Comparison of ENCODE assay signal across 8 cellular contexts in the genomic region with DNA sequence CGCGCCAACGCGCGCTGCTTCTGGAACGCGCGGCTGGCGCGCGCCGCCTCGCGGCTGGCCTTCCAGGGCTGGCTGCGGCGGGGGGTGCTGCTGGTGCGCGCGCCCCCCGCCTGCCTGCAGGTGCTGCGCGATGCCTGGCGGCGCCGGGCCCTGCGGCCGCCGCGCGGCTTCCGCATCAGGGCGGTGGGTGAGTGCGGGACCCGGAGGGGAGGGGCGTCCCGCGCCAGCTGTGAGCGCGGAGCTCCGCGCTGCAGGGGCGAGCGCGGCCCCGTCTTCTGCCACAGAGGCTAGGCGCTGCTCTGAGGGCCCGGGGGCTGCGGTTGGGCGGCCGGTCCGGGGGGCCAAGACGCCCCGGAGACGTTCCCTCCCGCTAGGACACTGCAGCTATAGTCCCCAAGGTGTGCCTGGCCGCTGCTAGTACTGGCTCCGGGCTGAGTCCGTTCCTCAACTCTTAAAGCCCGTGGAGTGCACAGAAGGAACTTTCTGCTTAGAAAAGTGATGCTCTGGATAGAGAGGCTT. TPM values are rescaled to one million over a fixed set of nuclear protein-coding genes. Genes with fewer than 3 reads are reported as not detected.
DNase-seq lines count a peak whose midpoint lies in the region; ATAC-seq, FAIRE-seq and TF ChIP-seq lines count a peak whose summit lies in the region.
"Not testable (repeated sequence)": the region's sequence is repeated elsewhere in the genome, so short reads cannot be mapped to it uniquely, and the experiment has no call there.

No MANE protein-coding gene starts in this region.

- peak overlapping the region; percentile 75 for H3K4me2 ChIP-seq in astrocyte (ENCODE audit: low read length)

- intact Hi-C loops in stomach (cut with DNase I; ENCODE audit: low total_unique reads), result not testable (repeated sequence)

- TF ChIP-seq EP300 in stomach (IDR thresholded peaks at IDR 0.05), result not testable (repeated sequence)

- not testable (repeated sequence) for H3K27ac Mint-ChIP-seq in T-helper 2 cell treated with Interferon-gamma antibody and Interleukin-4, amounts not matched to agents 5 μg/mL and 100 μg/mL, for 36 hours; astrocyte (ENCODE audit: unreplicated experiment)
- H3K27ac Mint-ChIP-seq in naive thymus-derived CD8-positive, alpha-beta T cell, result peak overlapping the region in 1 of 10 donors; percentile 75

- WGBS in HUES64, result 2% methylated on average over 33 of the region's 59 CpGs
- 0 to 2% (median 1%) methylated on average over 8 to 32 of the region's 59 CpGs for WGBS in stomach, 5 donors

- peaks cover 29% of the 10 kb centered on the region for H3K27me3 Mint-ChIP-seq in T-helper 2 cell treated with Interferon-gamma antibody and Interleukin-4, amounts not matched to agents 5 μg/mL and 100 μg/mL, for 36 hours (ENCODE audit: low read depth)
- H3K27me3 Mint-ChIP-seq in astrocyte (ENCODE audit: low read depth, unreplicated experiment), result peaks cover 21% of the 10 kb centered on the region
- H3K27me3 Mint-ChIP-seq in naive thymus-derived CD8-positive, alpha-beta T cell, result not testable (repeated sequence)

- H3K4me1 Mint-ChIP-seq in T-helper 2 cell treated with Interferon-gamma antibody and Interleukin-4, amounts not matched to agents 5 μg/mL and 100 μg/mL, for 36 hours (ENCODE audit: low read depth); astrocyte (ENCODE audit: low read depth, unreplicated experiment): not testable (repeated sequence)
- peaks cover 4 to 26% (median 17%) of the 10 kb centered on the region in 4 donors for H3K4me1 Mint-ChIP-seq in naive thymus-derived CD8-positive, alpha-beta T cell

- peak overlapping the region; percentile 45 for H3K4me3 Mint-ChIP-seq in T-helper 2 cell treated with Interferon-gamma antibody and Interleukin-4, amounts not matched to agents 5 μg/mL and 100 μg/mL, for 36 hours
- H3K4me3 Mint-ChIP-seq in astrocyte (ENCODE audit: unreplicated experiment), result peak overlapping the region; percentile 60
- H3K4me3 Mint-ChIP-seq in naive thymus-derived CD8-positive, alpha-beta T cell, result peak overlapping the region; percentile 39 to 80 (median 65)

- TF ChIP-seq POLR2A in stomach (IDR thresholded peaks at IDR 0.05), result not testable (repeated sequence)

- H3K27me3 ChIP-seq in HUES64 (ENCODE audit: insufficient read depth, low read length) (peaks cover 16% of the 10 kb centered on the region), astrocyte (ENCODE audit: insufficient read depth, low read length) (peaks cover 18% of the 10 kb centered on the region), stomach (peaks cover 0 to 11% (median 0%) of the 10 kb centered on the region in 3 donors)
- not testable (repeated sequence) for H3K27me3 ChIP-seq in cardiac muscle cell

- H3K27ac ChIP-seq in HUES64 (ENCODE audit: low read depth, low read length); astrocyte (ENCODE audit: low read depth, low read length); cardiac muscle cell: not testable (repeated sequence)
- H3K27ac ChIP-seq in stomach, result peak overlapping the region in 2 of 5 donors; percentile 27 to 55

- POLR2A ChIA-PET in naive thymus-derived CD8-positive, alpha-beta T cell (lab: Charles Lee), result interaction anchor here (3.1 kb wide), 1 partner anchor 73 kb away, joined by 20 read pairs; a partner anchor contains a TSS

- H3K9ac ChIP-seq in HUES64 (ENCODE audit: low read depth, low read length); astrocyte (ENCODE audit: low read length): not testable (repeated sequence)

- H3K9me3 Mint-ChIP-seq in T-helper 2 cell treated with Interferon-gamma antibody and Interleukin-4, amounts not matched to agents 5 μg/mL and 100 μg/mL, for 36 hours; astrocyte (ENCODE audit: unreplicated experiment); naive thymus-derived CD8-positive, alpha-beta T cell: not testable (repeated sequence)

- not testable (repeated sequence) for H3K9me3 ChIP-seq in HUES64 (ENCODE audit: insufficient read depth, low read depth, low read length); astrocyte (ENCODE audit: insufficient read depth, low read depth, low read length); cardiac muscle cell (ENCODE audit: low read depth); stomach

- H4K20me1 ChIP-seq in astrocyte (ENCODE audit: insufficient read depth, low read length), result not testable (repeated sequence)

- H3K36me3 ChIP-seq in HUES64 (ENCODE audit: insufficient read depth, low read length); astrocyte (ENCODE audit: insufficient read depth, low read length); cardiac muscle cell; stomach: not testable (repeated sequence)

- H3K4me3 ChIP-seq in HUES64 (ENCODE audit: low read length) (peak overlapping the region; percentile 52), astrocyte (ENCODE audit: insufficient read depth, low read depth, low read length) (peak overlapping the region; percentile 33), cardiac muscle cell (peak overlapping the region; percentile 90), stomach (peak overlapping the region; percentile 56 to 63 (median 58))

- peak overlapping the region; percentile 34 for H2AFZ ChIP-seq in astrocyte (ENCODE audit: low read depth, low read length)

- H3K36me3 Mint-ChIP-seq in T-helper 2 cell treated with Interferon-gamma antibody and Interleukin-4, amounts not matched to agents 5 μg/mL and 100 μg/mL, for 36 hours (ENCODE audit: low read depth); astrocyte (ENCODE audit: low read depth, unreplicated experiment); naive thymus-derived CD8-positive, alpha-beta T cell: not testable (repeated sequence)

- H3K4me1 ChIP-seq in HUES64 (ENCODE audit: insufficient read depth, low read length); astrocyte (ENCODE audit: insufficient read depth, low read length); cardiac muscle cell (ENCODE audit: low read depth): not testable (repeated sequence)
- H3K4me1 ChIP-seq in stomach, result peaks cover 6 to 22% (median 15%) of the 10 kb centered on the region in 4 donors

- not testable (repeated sequence) for FAIRE-seq in astrocyte (lab: Jason Lieb, UNC)

- peak; percentile 20 for DNase-seq in DMS 273 (lab: John Stamatoyannopoulos, UW; ENCODE audit: unreplicated experiment)
- peak; percentile 6 for DNase-seq in T-helper 2 cell treated with Interferon-gamma antibody and Interleukin-4, amounts not matched to agents 5 μg/mL and 100 μg/mL, for 36 hours (ENCODE audit: low spot score)
- not testable (repeated sequence) for DNase-seq in astrocyte (ENCODE audit: low read depth); stomach
- DNase-seq in cardiac muscle cell (ENCODE audit: low read depth in 1 of 2, low spot score in 1 of 2), result peak; percentile 4 to 51
- DNase-seq in naive thymus-derived CD8-positive, alpha-beta T cell, result peak in 7 of 10 donors; percentile 10 to 37 (median 21)

- H3K79me2 ChIP-seq in astrocyte (ENCODE audit: insufficient read depth, low read length), result not testable (repeated sequence)

- peak; percentile 40 for ATAC-seq in GM21515 (IDR thresholded peaks at IDR 0.05; ENCODE audit: unreplicated experiment)
- peak; percentile 66 to 73 for ATAC-seq in naive thymus-derived CD8-positive, alpha-beta T cell

- not testable (repeated sequence) for TF ChIP-seq CTCF in astrocyte (IDR thresholded peaks at IDR 0.05; ENCODE audit: insufficient read depth, low read depth, low read length); cardiac muscle cell (IDR thresholded peaks at IDR 0.05; ENCODE audit: low read depth, low read length); stomach (IDR thresholded peaks at IDR 0.05)

RNA-seq across cellular contexts. Expression of a gene that starts 0.8 kb away (rescaled TPM):
- 4.0 TPM for polyA plus RNA-seq in HUES64 (2013, experiment 1 of 2)
- 4.2 TPM for polyA plus RNA-seq in HUES64 (2013, experiment 2 of 2)
- total RNA-seq in astrocyte (0.12 and 0.25 TPM in 2 replicates), cardiac muscle cell (6.0 TPM in 2 replicates), stomach (10 to 100 TPM in 1 of 5 donors, 1 to 10 TPM in 4; 1.2 to 13.8 (median 8.3) TPM)
- polyA plus RNA-seq in cardiac muscle cell (6.7 and 10.6 TPM in 2 replicates), stomach (1 to 10 TPM; 1.8 to 3.8 (median 2.6) TPM)
- total RNA-seq in naive thymus-derived CD8-positive, alpha-beta T cell, result under 1 TPM; 0.47 to 0.52 TPM
- 1 to 10 TPM in 2 of 3 donors, under 1 TPM in 1; 0.29 to 1.1 (median 1.0) TPM for polyA plus RNA-seq in naive thymus-derived CD8-positive, alpha-beta T cell

Comparison
In these comparisons a context has a peak if more than half of its experiments do, and no peak if none do; other contexts are left out.
1. H3K4me3 ChIP-seq: peak in every context shown above with its lines; median percentile 90 in cardiac muscle cell; 58 in stomach; 52 in HUES64; 33 in astrocyte.